Comparison of ENCODE assay signal across 31 cellular contexts in genomic region chr5:180176191-180176590, GRCh38. TPM values are rescaled to one million over a fixed set of nuclear protein-coding genes. Genes with fewer than 3 reads are reported as not detected.
"Had no signal": no experiment of that assay in that cellular context is flagged by ENCODE, and none has a peak within 500 bp of the region (broad histone marks: within the 10 kb centered on the region; RNA-seq: fewer than 3 reads in every experiment).

No MANE protein-coding gene starts in this region.

- H3K4me3 Mint-ChIP-seq: activated B cell treated with CpG ODN at 0.5 μM for 24 hours; activated CD4-positive, alpha-beta memory T cell treated with anti-CD3 and anti-CD28 coated beads for 36 hours; activated naive CD4-positive, alpha-beta T cell treated with anti-CD3 and anti-CD28 coated beads, Interleukin-2, amount 10 ng/mL, durations not matched to agents 7 days and 5 days; activated naive CD8-positive, alpha-beta T cell; activated naive CD8-positive, alpha-beta T cell treated with anti-CD3 and anti-CD28 coated beads, Interleukin-2, amount 50 U/mL, for 24 hours; brain; T-helper 1 cell treated with Interleukin-12 subunit alpha and Interleukin-12 subunit beta and Interleukin-4 antibody, amounts not matched to agents 30 μg/mL and 1 μg/mL, for 36 hours; T-helper 2 cell treated with Interferon-gamma antibody and Interleukin-4, amounts not matched to agents 5 μg/mL and 100 μg/mL, for 36 hours had no signal

- DNase-seq: activated B cell treated with CpG ODN at 0.5 μM for 24 hours; activated CD4-positive, alpha-beta memory T cell treated with anti-CD3 and anti-CD28 coated beads for 36 hours; activated CD4-positive, alpha-beta T cell treated with anti-CD3 and anti-CD28 coated beads for 4 hours; activated CD4-positive, alpha-beta T cell treated with anti-CD3 and anti-CD28 coated beads, Interleukin-2, amount 50 U/mL, for 1 hour; activated CD4-positive, CD25-positive, alpha-beta regulatory T cell treated with anti-CD3 and anti-CD28 coated beads, Interleukin-2, amount 50 U/mL, for 72 hours; activated CD8-positive, alpha-beta memory T cell treated with anti-CD3 and anti-CD28 coated beads, Interleukin-2, amount 50 U/mL, for 4 hours; activated effector memory CD4-positive, alpha-beta T cell treated with Interleukin-2 at 50 U/mL for 16 hours; activated naive CD4-positive, alpha-beta T cell treated with anti-CD3 and anti-CD28 coated beads, Interleukin-2, amount 10 ng/mL, durations not matched to agents 7 days and 5 days; activated naive CD8-positive, alpha-beta T cell treated with anti-CD3 and anti-CD28 coated beads, Interleukin-2, amount 50 U/mL, for 24 hours; activated T-cell treated with anti-CD3 and anti-CD28 coated beads, Interleukin-2, amount 50 U/mL, for 48 hours; anterior cingulate cortex; Kasumi-1; KG1; MG63; NCI-H1048; NCI-H1105 treated with DMSO at 0.1 percent for 48 hours; NCI-H1436; NCI-H1694; NCI-H1930; NCI-H2081 treated with DMSO at 0.1 percent for 48 hours; NCI-H226; NCI-H446 treated with DMSO at 0.1 percent for 48 hours; SHP77 treated with DMSO at 0.1 percent for 48 hours; SK-N-SH had no signal

- H3K9me3 ChIP-seq: MG63, SJSA1, SK-N-SH had no signal

- ATAC-seq: activated naive CD8-positive, alpha-beta T cell treated with anti-CD3 and anti-CD28 coated beads, Interleukin-2, amount 50 U/mL, for 24 hours; Panc1 had no signal

- H3K27me3 ChIP-seq: MG63, SJSA1 had no signal

- H3K36me3 ChIP-seq: MG63, SJSA1 had no signal

- H3K9me3 Mint-ChIP-seq: activated B cell treated with CpG ODN at 0.5 μM for 24 hours; activated CD4-positive, alpha-beta memory T cell treated with anti-CD3 and anti-CD28 coated beads for 36 hours; activated naive CD4-positive, alpha-beta T cell treated with anti-CD3 and anti-CD28 coated beads, Interleukin-2, amount 10 ng/mL, durations not matched to agents 7 days and 5 days; activated naive CD8-positive, alpha-beta T cell treated with anti-CD3 and anti-CD28 coated beads, Interleukin-2, amount 50 U/mL, for 24 hours had no signal

- H3K4me1 Mint-ChIP-seq: activated B cell treated with CpG ODN at 0.5 μM for 24 hours; activated naive CD4-positive, alpha-beta T cell treated with anti-CD3 and anti-CD28 coated beads, Interleukin-2, amount 10 ng/mL, durations not matched to agents 7 days and 5 days; activated naive CD8-positive, alpha-beta T cell treated with anti-CD3 and anti-CD28 coated beads, Interleukin-2, amount 50 U/mL, for 24 hours had no signal

- H3K27ac ChIP-seq: SJSA1 had no signal

- H3K4me2 ChIP-seq: SK-N-SH had no signal

- H3K27ac Mint-ChIP-seq: activated B cell treated with CpG ODN at 0.5 μM for 24 hours; activated CD4-positive, alpha-beta memory T cell treated with anti-CD3 and anti-CD28 coated beads for 36 hours; activated naive CD4-positive, alpha-beta T cell treated with anti-CD3 and anti-CD28 coated beads, Interleukin-2, amount 10 ng/mL, durations not matched to agents 7 days and 5 days; activated naive CD8-positive, alpha-beta T cell; activated naive CD8-positive, alpha-beta T cell treated with anti-CD3 and anti-CD28 coated beads, Interleukin-2, amount 50 U/mL, for 24 hours; T-helper 1 cell treated with Interleukin-12 subunit alpha and Interleukin-12 subunit beta and Interleukin-4 antibody, amounts not matched to agents 30 μg/mL and 1 μg/mL, for 36 hours; T-helper 2 cell treated with Interferon-gamma antibody and Interleukin-4, amounts not matched to agents 5 μg/mL and 100 μg/mL, for 36 hours had no signal

- H3K36me3 Mint-ChIP-seq: activated CD4-positive, alpha-beta memory T cell treated with anti-CD3 and anti-CD28 coated beads for 36 hours; activated naive CD4-positive, alpha-beta T cell treated with anti-CD3 and anti-CD28 coated beads, Interleukin-2, amount 10 ng/mL, durations not matched to agents 7 days and 5 days; activated naive CD8-positive, alpha-beta T cell had no signal

- H3K4me3 ChIP-seq: MG63, SJSA1 had no signal

- H3K9ac ChIP-seq: SK-N-SH had no signal

RNA-seq across cellular contexts. Expression of gene RASGEF1C, which starts 32.8 kb away (rescaled TPM):
- total RNA-seq: activated B cell treated with CpG ODN at 0.5 μM for 24 hours; activated CD4-positive, alpha-beta memory T cell treated with anti-CD3 and anti-CD28 coated beads for 36 hours; bronchial epithelial cell; SJSA1 had no signal
- polyA plus RNA-seq: SK-N-SH had no signal
